Comparison of ENCODE assay signal across 8 cellular contexts in the genomic region with DNA sequence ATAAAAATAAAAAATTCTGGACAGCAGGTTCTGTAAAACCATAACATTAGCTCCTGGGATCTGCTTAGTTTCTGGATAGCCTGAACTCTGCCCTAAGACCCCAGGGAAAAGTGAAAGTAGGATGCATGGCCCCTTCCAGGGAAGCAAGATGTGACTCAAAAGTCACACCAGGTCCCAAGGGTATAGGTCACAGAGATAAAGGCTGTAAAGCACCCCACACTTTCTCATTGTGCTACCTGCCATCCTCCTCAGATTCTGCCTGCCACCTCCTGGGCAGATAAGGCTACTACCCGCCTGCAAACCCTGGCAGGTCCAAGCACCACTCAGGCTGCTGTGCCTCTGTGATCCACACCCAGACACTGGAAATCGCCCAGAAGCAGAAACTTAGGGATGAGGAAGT. TPM values are rescaled to one million over a fixed set of nuclear protein-coding genes. Genes with fewer than 3 reads are reported as not detected.
DNase-seq lines count a peak whose midpoint lies in the region; ATAC-seq and TF ChIP-seq lines count a peak whose summit lies in the region.

No MANE protein-coding gene starts in this region.

- H3K4me1 ChIP-seq in MM.1S (ENCODE audit: low read length), result no peaks in the 10 kb centered on the region

- no peaks in the 10 kb centered on the region for H3K36me3 Mint-ChIP-seq in activated CD4-positive, alpha-beta T cell treated with anti-CD3 and anti-CD28 coated beads for 36 hours (ENCODE audit: low read depth)
- H3K36me3 Mint-ChIP-seq in naive B cell, result no peaks in the 10 kb centered on the region

- TF ChIP-seq CTCF in GM20000 (IDR thresholded peaks at IDR 0.05; ENCODE audit: extremely low read depth, missing control alignments), result peak; percentile 77
- TF ChIP-seq CTCF in MM.1S (IDR thresholded peaks at IDR 0.05; ENCODE audit: low read length), result peak; percentile 75

- CTCF ChIA-PET in activated CD4-positive, alpha-beta T cell treated with anti-CD3 and anti-CD28 coated beads for 36 hours (lab: Charles Lee), result interaction anchor here (0.7 to 4.1 kb wide), 9 partner anchors 15 to 132 kb away, joined by 3 to 54 read pairs (median 3); partner anchors contain the start of gene FFAR3

- H3K79me2 ChIP-seq in MM.1S (ENCODE audit: low read length), result no peaks in the 10 kb centered on the region

- H3K4me3 ChIP-seq in MM.1S (ENCODE audit: low read length), result no peak overlapping the region

- H4K20me1 ChIP-seq in MM.1S (ENCODE audit: insufficient read depth, low read length), result no peaks in the 10 kb centered on the region

- no peaks in the 10 kb centered on the region for H3F3A ChIP-seq in MM.1S (ENCODE audit: insufficient read depth, low read length)

- no peak overlapping the region for H3K27ac ChIP-seq in MM.1S (ENCODE audit: low read length)

- intact Hi-C loops in activated CD4-positive, alpha-beta T cell treated with anti-CD3 and anti-CD28 coated beads for 36 hours (cut with DNase I, micrococcal nuclease), result loop anchor here (1.0 kb wide), 3 partner anchors 116 to 199 kb away; no protein-coding TSS in a partner anchor

- no peaks in the 10 kb centered on the region for H3K9me3 ChIP-seq in MM.1S (replicated peaks; ENCODE audit: insufficient read depth, low read length)

- H3K27ac Mint-ChIP-seq in activated CD4-positive, alpha-beta T cell treated with anti-CD3 and anti-CD28 coated beads for 36 hours, result no peak overlapping the region
- peak overlapping the region in 1 of 6 donors; percentile 80 for H3K27ac Mint-ChIP-seq in naive B cell

- POLR2A ChIA-PET in activated CD4-positive, alpha-beta T cell treated with anti-CD3 and anti-CD28 coated beads for 36 hours (lab: Charles Lee), result interaction anchor here (0.9 kb wide), 1 partner anchor 121 kb away, joined by 3 read pairs; the partner anchor contains the start of gene FFAR1

- H3K9ac ChIP-seq in MM.1S (ENCODE audit: low read length), result no peak overlapping the region

- H3K9me3 Mint-ChIP-seq in activated CD4-positive, alpha-beta T cell treated with anti-CD3 and anti-CD28 coated beads for 36 hours (ENCODE audit: low read depth), result no peaks in the 10 kb centered on the region
- H3K9me3 Mint-ChIP-seq in naive B cell, result no peaks in the 10 kb centered on the region

- no peak overlapping the region for H3K4me2 ChIP-seq in MM.1S (ENCODE audit: low read depth, low read length)

- H3K36me3 ChIP-seq in MM.1S (replicated peaks; ENCODE audit: insufficient read depth, low read length), result no peaks in the 10 kb centered on the region

- no peak overlapping the region for H3K4me3 Mint-ChIP-seq in activated CD4-positive, alpha-beta T cell treated with anti-CD3 and anti-CD28 coated beads for 36 hours
- no peak overlapping the region for H3K4me3 Mint-ChIP-seq in naive B cell

- H3K27me3 Mint-ChIP-seq in activated CD4-positive, alpha-beta T cell treated with anti-CD3 and anti-CD28 coated beads for 36 hours, result no peaks in the 10 kb centered on the region
- no peaks in the 10 kb centered on the region for H3K27me3 Mint-ChIP-seq in naive B cell

- H3K4me1 Mint-ChIP-seq in activated CD4-positive, alpha-beta T cell treated with anti-CD3 and anti-CD28 coated beads for 36 hours, result peaks cover 7% of the 10 kb centered on the region
- H3K4me1 Mint-ChIP-seq in naive B cell, result peaks cover 4 to 21% (median 5%) of the 10 kb centered on the region in 3 donors

- no peak overlapping the region for H2AFZ ChIP-seq in MM.1S (ENCODE audit: low read length)

- H3K27me3 ChIP-seq in MM.1S (replicated peaks; ENCODE audit: insufficient read depth, low read length), result no peaks in the 10 kb centered on the region

- ATAC-seq in activated CD4-positive, alpha-beta T cell treated with anti-CD3 and anti-CD28 coated beads for 36 hours, result peak; percentile 100
- ATAC-seq in naive B cell (ENCODE audit: low read depth in 2 of 2), result peak; percentile 100

- H3K9me2 ChIP-seq in MM.1S (replicated peaks; ENCODE audit: insufficient read depth, low read length), result no peaks in the 10 kb centered on the region

- peak; percentile 21 for DNase-seq in DMS153 treated with DMSO at 0.1 percent for 48 hours (lab: John Stamatoyannopoulos, UW; ENCODE audit: unreplicated experiment)
- peak; percentile 74 for DNase-seq in GM20000 (ENCODE audit: low spot score)
- DNase-seq in MM.1S, result peak; percentile 61
- peak; percentile 81 for DNase-seq in activated CD4-positive, alpha-beta T cell treated with anti-CD3 and anti-CD28 coated beads for 36 hours
- DNase-seq in effector CD8-positive, alpha-beta T cell (lab: John Stamatoyannopoulos, UW), result peak; percentile 19
- DNase-seq in naive B cell, result peak; percentile 69
- peak; percentile 38 for DNase-seq in superior temporal gyrus (ENCODE audit: extremely low spot score)
- no peak for DNase-seq in KG1 (lab: John Stamatoyannopoulos, UW)

RNA-seq across cellular contexts. Expression of gene FFAR2, which starts 20.6 kb away (rescaled TPM):
- not detected for total RNA-seq in activated CD4-positive, alpha-beta T cell treated with anti-CD3 and anti-CD28 coated beads for 36 hours
- not detected for polyA plus RNA-seq in naive B cell (ENCODE audit: low read depth in 6 of 6)

RNA-seq across cellular contexts. Expression of gene KRTDAP, which starts 21.6 kb away (rescaled TPM):
- total RNA-seq in activated CD4-positive, alpha-beta T cell treated with anti-CD3 and anti-CD28 coated beads for 36 hours, result not detected
- polyA plus RNA-seq in naive B cell (ENCODE audit: low read depth in 6 of 6), result not detected

RNA-seq across cellular contexts. Expression of gene DMKN, which starts 44.8 kb away (rescaled TPM):
- 1 to 10 TPM; 1.1 to 1.3 TPM for total RNA-seq in activated CD4-positive, alpha-beta T cell treated with anti-CD3 and anti-CD28 coated beads for 36 hours
- polyA plus RNA-seq in naive B cell (ENCODE audit: low read depth in 6 of 6), result 1 to 10 TPM in 2 of 6 donors, not detected in 4; 2.6 to 3.1 TPM

RNA-seq across cellular contexts. Expression of gene SBSN, which starts 59.5 kb away (rescaled TPM):
- not detected for total RNA-seq in activated CD4-positive, alpha-beta T cell treated with anti-CD3 and anti-CD28 coated beads for 36 hours
- polyA plus RNA-seq in naive B cell (ENCODE audit: low read depth in 6 of 6), result not detected
